2 cellular contexts compared by ENCODE assay signal in genomic region chr12:71201136-71201679, GRCh38.
TF ChIP-seq lines count a peak whose summit lies in the region.

No MANE protein-coding gene starts in this region.

TF ChIP-seq in GM23338, 12 proteins besides CTCF, POLR2A, EP300 and RAD21 (continued from another document):
- TF ChIP-seq, protein P1, sequence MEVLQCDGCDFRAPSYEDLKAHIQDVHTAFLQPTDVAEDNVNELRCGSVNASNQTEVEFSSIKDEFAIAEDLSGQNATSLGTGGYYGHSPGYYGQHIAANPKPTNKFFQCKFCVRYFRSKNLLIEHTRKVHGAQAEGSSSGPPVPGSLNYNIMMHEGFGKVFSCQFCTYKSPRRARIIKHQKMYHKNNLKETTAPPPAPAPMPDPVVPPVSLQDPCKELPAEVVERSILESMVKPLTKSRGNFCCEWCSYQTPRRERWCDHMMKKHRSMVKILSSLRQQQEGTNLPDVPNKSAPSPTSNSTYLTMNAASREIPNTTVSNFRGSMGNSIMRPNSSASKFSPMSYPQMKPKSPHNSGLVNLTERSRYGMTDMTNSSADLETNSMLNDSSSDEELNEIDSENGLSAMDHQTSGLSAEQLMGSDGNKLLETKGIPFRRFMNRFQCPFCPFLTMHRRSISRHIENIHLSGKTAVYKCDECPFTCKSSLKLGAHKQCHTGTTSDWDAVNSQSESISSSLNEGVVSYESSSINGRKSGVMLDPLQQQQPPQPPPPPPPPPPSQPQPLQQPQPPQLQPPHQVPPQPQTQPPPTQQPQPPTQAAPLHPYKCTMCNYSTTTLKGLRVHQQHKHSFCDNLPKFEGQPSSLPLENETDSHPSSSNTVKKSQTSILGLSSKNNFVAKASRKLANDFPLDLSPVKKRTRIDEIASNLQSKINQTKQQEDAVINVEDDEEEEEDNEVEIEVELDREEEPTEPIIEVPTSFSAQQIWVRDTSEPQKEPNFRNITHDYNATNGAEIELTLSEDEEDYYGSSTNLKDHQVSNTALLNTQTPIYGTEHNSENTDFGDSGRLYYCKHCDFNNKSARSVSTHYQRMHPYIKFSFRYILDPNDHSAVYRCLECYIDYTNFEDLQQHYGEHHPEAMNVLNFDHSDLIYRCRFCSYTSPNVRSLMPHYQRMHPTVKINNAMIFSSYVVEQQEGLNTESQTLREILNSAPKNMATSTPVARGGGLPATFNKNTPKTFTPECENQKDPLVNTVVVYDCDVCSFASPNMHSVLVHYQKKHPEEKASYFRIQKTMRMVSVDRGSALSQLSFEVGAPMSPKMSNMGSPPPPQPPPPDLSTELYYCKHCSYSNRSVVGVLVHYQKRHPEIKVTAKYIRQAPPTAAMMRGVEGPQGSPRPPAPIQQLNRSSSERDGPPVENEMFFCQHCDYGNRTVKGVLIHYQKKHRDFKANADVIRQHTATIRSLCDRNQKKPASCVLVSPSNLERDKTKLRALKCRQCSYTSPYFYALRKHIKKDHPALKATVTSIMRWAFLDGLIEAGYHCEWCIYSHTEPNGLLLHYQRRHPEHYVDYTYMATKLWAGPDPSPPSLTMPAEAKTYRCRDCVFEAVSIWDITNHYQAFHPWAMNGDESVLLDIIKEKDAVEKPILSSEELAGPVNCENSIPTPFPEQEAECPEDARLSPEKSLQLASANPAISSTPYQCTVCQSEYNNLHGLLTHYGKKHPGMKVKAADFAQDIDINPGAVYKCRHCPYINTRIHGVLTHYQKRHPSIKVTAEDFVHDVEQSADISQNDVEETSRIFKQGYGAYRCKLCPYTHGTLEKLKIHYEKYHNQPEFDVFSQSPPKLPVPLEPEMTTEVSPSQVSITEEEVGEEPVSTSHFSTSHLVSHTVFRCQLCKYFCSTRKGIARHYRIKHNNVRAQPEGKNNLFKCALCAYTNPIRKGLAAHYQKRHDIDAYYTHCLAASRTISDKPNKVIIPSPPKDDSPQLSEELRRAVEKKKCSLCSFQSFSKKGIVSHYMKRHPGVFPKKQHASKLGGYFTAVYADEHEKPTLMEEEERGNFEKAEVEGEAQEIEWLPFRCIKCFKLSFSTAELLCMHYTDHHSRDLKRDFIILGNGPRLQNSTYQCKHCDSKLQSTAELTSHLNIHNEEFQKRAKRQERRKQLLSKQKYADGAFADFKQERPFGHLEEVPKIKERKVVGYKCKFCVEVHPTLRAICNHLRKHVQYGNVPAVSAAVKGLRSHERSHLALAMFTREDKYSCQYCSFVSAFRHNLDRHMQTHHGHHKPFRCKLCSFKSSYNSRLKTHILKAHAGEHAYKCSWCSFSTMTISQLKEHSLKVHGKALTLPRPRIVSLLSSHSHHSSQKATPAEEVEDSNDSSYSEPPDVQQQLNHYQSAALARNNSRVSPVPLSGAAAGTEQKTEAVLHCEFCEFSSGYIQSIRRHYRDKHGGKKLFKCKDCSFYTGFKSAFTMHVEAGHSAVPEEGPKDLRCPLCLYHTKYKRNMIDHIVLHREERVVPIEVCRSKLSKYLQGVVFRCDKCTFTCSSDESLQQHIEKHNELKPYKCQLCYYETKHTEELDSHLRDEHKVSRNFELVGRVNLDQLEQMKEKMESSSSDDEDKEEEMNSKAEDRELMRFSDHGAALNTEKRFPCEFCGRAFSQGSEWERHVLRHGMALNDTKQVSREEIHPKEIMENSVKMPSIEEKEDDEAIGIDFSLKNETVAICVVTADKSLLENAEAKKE (CRISPR knock-in tag; IDR thresholded peaks at IDR 0.05), result no peak

TF ChIP-seq in SK-N-SH treated with all-trans-retinoic acid at 6 μM for 48 hours, 23 proteins besides CTCF, POLR2A, EP300 and RAD21 (continued from another document):
- TF ChIP-seq TSHZ2 (CRISPR knock-in tag; IDR thresholded peaks at IDR 0.05), result no peak
- TF ChIP-seq, protein P2, sequence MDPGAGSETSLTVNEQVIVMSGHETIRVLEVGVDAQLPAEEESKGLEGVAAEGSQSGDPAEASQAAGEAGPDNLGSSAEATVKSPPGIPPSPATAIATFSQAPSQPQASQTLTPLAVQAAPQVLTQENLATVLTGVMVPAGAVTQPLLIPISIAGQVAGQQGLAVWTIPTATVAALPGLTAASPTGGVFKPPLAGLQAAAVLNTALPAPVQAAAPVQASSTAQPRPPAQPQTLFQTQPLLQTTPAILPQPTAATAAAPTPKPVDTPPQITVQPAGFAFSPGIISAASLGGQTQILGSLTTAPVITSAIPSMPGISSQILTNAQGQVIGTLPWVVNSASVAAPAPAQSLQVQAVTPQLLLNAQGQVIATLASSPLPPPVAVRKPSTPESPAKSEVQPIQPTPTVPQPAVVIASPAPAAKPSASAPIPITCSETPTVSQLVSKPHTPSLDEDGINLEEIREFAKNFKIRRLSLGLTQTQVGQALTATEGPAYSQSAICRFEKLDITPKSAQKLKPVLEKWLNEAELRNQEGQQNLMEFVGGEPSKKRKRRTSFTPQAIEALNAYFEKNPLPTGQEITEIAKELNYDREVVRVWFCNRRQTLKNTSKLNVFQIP (CRISPR knock-in tag; IDR thresholded peaks at IDR 0.05; ENCODE audit: borderline replicate concordance, low read depth), result no peak
